ENCODE assay signal across 32 cellular contexts in the genomic region with DNA sequence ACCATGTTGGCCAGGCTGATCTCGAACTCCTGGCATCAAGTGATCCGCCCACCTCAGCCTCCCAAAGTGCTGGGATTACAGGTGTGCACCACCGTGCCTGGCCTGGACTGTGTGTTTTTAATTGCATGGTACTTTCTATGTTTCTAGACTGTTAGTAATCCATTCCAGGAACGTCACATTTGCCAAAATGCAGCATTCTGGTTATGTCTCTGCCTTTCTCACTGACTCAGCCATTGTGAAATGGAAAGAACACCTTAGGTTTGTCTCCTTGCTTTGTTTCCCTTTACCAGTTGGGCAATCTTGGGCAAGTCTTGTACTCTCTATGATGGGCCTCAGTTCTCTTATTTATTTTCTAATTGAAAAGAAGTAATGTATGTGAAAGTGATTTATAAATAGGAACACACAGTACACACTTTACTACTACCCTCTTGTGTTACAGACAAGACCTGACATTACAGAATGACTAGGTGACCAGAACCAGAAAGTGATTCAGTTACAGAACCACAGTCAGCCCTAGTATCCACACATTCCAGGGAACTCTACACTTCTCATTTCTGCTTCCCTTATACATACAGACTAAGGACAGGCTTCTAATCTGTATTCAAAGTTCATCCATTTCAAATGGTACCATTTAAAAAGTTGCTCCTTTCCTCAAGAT.
DNase-seq lines count a peak whose midpoint lies in the region; TF ChIP-seq lines count a peak whose summit lies in the region.
"Had no signal": no experiment of that assay in that cellular context is flagged by ENCODE, and none has a peak within 500 bp of the region (broad histone marks: within the 10 kb centered on the region; RNA-seq: fewer than 3 reads in every experiment).

No MANE protein-coding gene starts in this region.

- H3K4me1 Mint-ChIP-seq in activated CD4-positive, alpha-beta memory T cell treated with anti-CD3 and anti-CD28 coated beads for 36 hours (ENCODE audit: low read depth), result peaks cover 18% of the 10 kb centered on the region
- peaks cover 19% of the 10 kb centered on the region for H3K4me1 Mint-ChIP-seq in activated CD4-positive, alpha-beta memory T cell treated with anti-CD3 and anti-CD28 coated beads, Interleukin-2, amount 10 ng/mL, durations not matched to agents 7 days and 5 days

- H3K23ac ChIP-seq in mesendoderm (ENCODE audit: low read length), result no peak overlapping the region

- peak overlapping the region; percentile 2 for H3K27ac ChIP-seq in HUES48 (ENCODE audit: low read depth, low read length)
- H3K27ac ChIP-seq in mammary epithelial cell (ENCODE audit: insufficient read depth, low read depth, low read length), result no peak overlapping the region
- no peak overlapping the region for H3K27ac ChIP-seq in mesendoderm (ENCODE audit: low read depth, low read length)
- no peak overlapping the region for H3K27ac ChIP-seq in WERI-Rb-1
- H3K27ac ChIP-seq: A549, coronary artery, prostate gland, thyroid gland, vagina had no signal

- H3K9me3 ChIP-seq in HUES48 (ENCODE audit: control insufficient read depth, insufficient read depth, low read length), result no peaks in the 10 kb centered on the region
- H3K9me3 ChIP-seq in mammary epithelial cell (replicated peaks; ENCODE audit: insufficient read depth, low read length), result no peaks in the 10 kb centered on the region
- no peaks in the 10 kb centered on the region for H3K9me3 ChIP-seq in WERI-Rb-1 (ENCODE audit: severe bottlenecking)
- H3K9me3 ChIP-seq: A549, prostate gland, thyroid gland, vagina had no signal

- no peak overlapping the region for H3K9ac ChIP-seq in HUES48 (ENCODE audit: low read depth, low read length)
- H3K9ac ChIP-seq in mammary epithelial cell (ENCODE audit: insufficient read depth, low read length), result no peak overlapping the region
- H3K9ac ChIP-seq in mesendoderm (ENCODE audit: low read length), result no peak overlapping the region

- DNase-seq in activated CD4-positive, alpha-beta memory T cell treated with anti-CD3 and anti-CD28 coated beads for 36 hours, result peak; percentile 41
- no peak for DNase-seq in activated CD4-positive, alpha-beta memory T cell treated with anti-CD3 and anti-CD28 coated beads, Interleukin-2, amount 10 ng/mL, durations not matched to agents 7 days and 5 days
- DNase-seq in mammary epithelial cell (peak; percentile 52), mesendoderm (no peak), NCI-H1092 (lab: John Stamatoyannopoulos, UW) (no peak), WERI-Rb-1 (no peak), NCI-H146 treated with DMSO at 0.1 percent for 48 hours (lab: John Stamatoyannopoulos, UW; ENCODE audit: unreplicated experiment) (no peak)
- DNase-seq: activated CD4-positive, alpha-beta T cell treated with anti-CD3 and anti-CD28 coated beads, Interleukin-2, amount 10 ng/mL, durations not matched to agents 7 days and 5 days; activated CD8-positive, alpha-beta memory T cell treated with anti-CD3 and anti-CD28 coated beads, Interleukin-2, amount 10 ng/mL, durations not matched to agents 7 days and 5 days; caudate nucleus; CD8-positive, alpha-beta T cell; effector memory CD4-positive, alpha-beta T cell; erythroblast; HCEC 1CT; head of caudate nucleus; KBM-7; midbrain; naive B cell; NCI-H1436; NCI-H2081 treated with DMSO at 0.1 percent for 48 hours; NCI-H226; NCI-H526 treated with DMSO at 0.1 percent for 48 hours; occipital lobe; SHP77 treated with DMSO at 0.1 percent for 48 hours; stimulated activated CD8-positive, alpha-beta memory T cell treated with anti-CD3 and anti-CD28 coated beads, Interleukin-4, amount 100 ng/mL, for 48 hours; thyroid gland had no signal

- H4K8ac ChIP-seq in mesendoderm (ENCODE audit: low read depth, low read length), result no peak overlapping the region

- H3K4me3 ChIP-seq in HUES48 (ENCODE audit: low read depth, low read length), result no peak overlapping the region
- no peak overlapping the region for H3K4me3 ChIP-seq in mammary epithelial cell (replicated peaks in 1 of 3; ENCODE audit: insufficient read depth in 1 of 3, low read depth in 2 of 3, low read length in 3 of 3)
- no peak overlapping the region for H3K4me3 ChIP-seq in mesendoderm (ENCODE audit: low read length)
- H3K4me3 ChIP-seq in WERI-Rb-1 (ENCODE audit: low read depth, low read length), result no peak overlapping the region
- H3K4me3 ChIP-seq: A549, coronary artery, prostate gland, thyroid gland, vagina had no signal

- intact Hi-C loops in activated CD4-positive, alpha-beta memory T cell treated with anti-CD3 and anti-CD28 coated beads for 36 hours (cut with micrococcal nuclease), result loop anchor here (10.0 kb wide), 1 partner anchor 398 kb away; the partner anchor contains the start of gene RAB33B
- intact Hi-C loops in mammary epithelial cell (cut with micrococcal nuclease), result no loop called here

- 79% methylated on average over 4 of the region's 4 CpGs for WGBS in mammary epithelial cell (ENCODE audit: low coverage, missing lambda C conversion rate)
- WGBS in mesendoderm (ENCODE audit: extremely low coverage, insufficient coverage, low lambda C conversion rate), result no CpG with 5 or more reads among the region's 4 CpGs

- no peak overlapping the region for H4K5ac ChIP-seq in mesendoderm (ENCODE audit: low read length)

- no peak overlapping the region for H2BK120ac ChIP-seq in mesendoderm (ENCODE audit: low read depth, low read length)

- dilution Hi-C loops in mammary epithelial cell (cut with HindIII; ENCODE audit: low sequenced_read_pairs), result no loop called here

- H3K18ac ChIP-seq in mesendoderm (ENCODE audit: low read length), result peak overlapping the region; percentile 91

- no peak overlapping the region for H3K4me2 ChIP-seq in mammary epithelial cell (ENCODE audit: insufficient read depth, low read depth, low read length)
- H3K4me2 ChIP-seq in mesendoderm (ENCODE audit: low read length), result no peak overlapping the region
- H3K4me2 ChIP-seq: A549 had no signal

- no peaks in the 10 kb centered on the region for H3K27me3 ChIP-seq in HUES48 (ENCODE audit: control insufficient read depth, insufficient read depth, low read length)
- no peaks in the 10 kb centered on the region for H3K27me3 ChIP-seq in mammary epithelial cell (ENCODE audit: insufficient read depth, low read length)
- no peaks in the 10 kb centered on the region for H3K27me3 ChIP-seq in mesendoderm (ENCODE audit: insufficient read depth, low read length, poor library complexity)
- no peaks in the 10 kb centered on the region for H3K27me3 ChIP-seq in WERI-Rb-1 (ENCODE audit: insufficient read depth, low read depth, severe bottlenecking)
- H3K27me3 ChIP-seq: thyroid gland, vagina had no signal

- BruUV-seq in mammary epithelial cell (replicated peaks; lab: Mats Ljungman, UMichigan), result no TSS peak

- no peak overlapping the region for H3K4me3 Mint-ChIP-seq in activated CD4-positive, alpha-beta memory T cell treated with anti-CD3 and anti-CD28 coated beads for 36 hours
- no peak overlapping the region for H3K4me3 Mint-ChIP-seq in activated CD4-positive, alpha-beta memory T cell treated with anti-CD3 and anti-CD28 coated beads, Interleukin-2, amount 10 ng/mL, durations not matched to agents 7 days and 5 days
- H3K4me3 Mint-ChIP-seq: activated CD4-positive, alpha-beta T cell treated with anti-CD3 and anti-CD28 coated beads, Interleukin-2, amount 10 ng/mL, durations not matched to agents 7 days and 5 days; activated CD8-positive, alpha-beta memory T cell treated with anti-CD3 and anti-CD28 coated beads, Interleukin-2, amount 10 ng/mL, durations not matched to agents 7 days and 5 days; CD8-positive, alpha-beta T cell; naive B cell; T-helper 2 cell treated with Interferon-gamma antibody and Interleukin-4, amounts not matched to agents 5 μg/mL and 100 μg/mL, for 36 hours had no signal

- peaks cover 26% of the 10 kb centered on the region for H3K27me3 Mint-ChIP-seq in activated CD4-positive, alpha-beta memory T cell treated with anti-CD3 and anti-CD28 coated beads for 36 hours
- H3K27me3 Mint-ChIP-seq in activated CD4-positive, alpha-beta memory T cell treated with anti-CD3 and anti-CD28 coated beads, Interleukin-2, amount 10 ng/mL, durations not matched to agents 7 days and 5 days, result peaks cover 19% of the 10 kb centered on the region
- H3K27me3 Mint-ChIP-seq: naive B cell had no signal

- H2AFZ ChIP-seq in mammary epithelial cell (ENCODE audit: low read depth, low read length), result no peak overlapping the region

- POLR2A ChIA-PET in activated CD4-positive, alpha-beta memory T cell treated with anti-CD3 and anti-CD28 coated beads for 36 hours (lab: Charles Lee), result no interaction called here
- POLR2A ChIA-PET in activated CD4-positive, alpha-beta memory T cell treated with anti-CD3 and anti-CD28 coated beads, Interleukin-2, amount 10 ng/mL, durations not matched to agents 7 days and 5 days (lab: Charles Lee), result no interaction called here

- H3K9me3 Mint-ChIP-seq in activated CD4-positive, alpha-beta memory T cell treated with anti-CD3 and anti-CD28 coated beads for 36 hours, result no peaks in the 10 kb centered on the region
- H3K9me3 Mint-ChIP-seq in activated CD4-positive, alpha-beta memory T cell treated with anti-CD3 and anti-CD28 coated beads, Interleukin-2, amount 10 ng/mL, durations not matched to agents 7 days and 5 days, result no peaks in the 10 kb centered on the region
- H3K9me3 Mint-ChIP-seq: CD8-positive, alpha-beta T cell; naive B cell; T-helper 2 cell treated with Interferon-gamma antibody and Interleukin-4, amounts not matched to agents 5 μg/mL and 100 μg/mL, for 36 hours had no signal

- no peak overlapping the region for H3K4ac ChIP-seq in mesendoderm (ENCODE audit: low read depth, low read length)

- H2BK5ac ChIP-seq in mesendoderm (ENCODE audit: low read length), result no peak overlapping the region

- H2BK15ac ChIP-seq in mesendoderm (replicated peaks; ENCODE audit: low read depth), result peak overlapping the region; percentile 11

- TF ChIP-seq CTCF in mammary epithelial cell (conservative IDR thresholded peaks at IDR 0.05 in 1 of 2, IDR thresholded peaks at IDR 0.05 in 1 of 2; ENCODE audit: extremely low read depth in 1 of 2, insufficient read depth in 1 of 2, low read depth in 1 of 2, low read length in 2 of 2) (no peak), WERI-Rb-1 (IDR thresholded peaks at IDR 0.05; ENCODE audit: low read depth, low read length) (no peak)

- H3K79me2 ChIP-seq in mammary epithelial cell (ENCODE audit: insufficient read depth, low read length) (no peaks in the 10 kb centered on the region), mesendoderm (ENCODE audit: control insufficient read depth, insufficient read depth, low read length) (no peaks in the 10 kb centered on the region)

- H3K4me1 ChIP-seq in HUES48 (ENCODE audit: control insufficient read depth, insufficient read depth, low read length), result peaks cover 73% of the 10 kb centered on the region
- H3K4me1 ChIP-seq in mammary epithelial cell (ENCODE audit: insufficient read depth, low read length), result no peaks in the 10 kb centered on the region
- peaks cover 14% of the 10 kb centered on the region for H3K4me1 ChIP-seq in mesendoderm (ENCODE audit: control insufficient read depth, low read depth, low read length)
- H3K4me1 ChIP-seq: thyroid gland had no signal

- no peaks in the 10 kb centered on the region for H3K36me3 Mint-ChIP-seq in activated CD4-positive, alpha-beta memory T cell treated with anti-CD3 and anti-CD28 coated beads for 36 hours
- H3K36me3 Mint-ChIP-seq in activated CD4-positive, alpha-beta memory T cell treated with anti-CD3 and anti-CD28 coated beads, Interleukin-2, amount 10 ng/mL, durations not matched to agents 7 days and 5 days (ENCODE audit: low read depth), result no peaks in the 10 kb centered on the region
- H3K36me3 Mint-ChIP-seq: activated CD8-positive, alpha-beta memory T cell treated with anti-CD3 and anti-CD28 coated beads, Interleukin-2, amount 10 ng/mL, durations not matched to agents 7 days and 5 days; CD8-positive, alpha-beta T cell had no signal

- in situ Hi-C loops in mammary epithelial cell (cut with MboI; ENCODE audit: low sequenced_read_pairs in 2 of 2), result no loop called here

- no peaks in the 10 kb centered on the region for H3K79me1 ChIP-seq in mesendoderm (ENCODE audit: low read length)

- no peaks in the 10 kb centered on the region for H3K36me3 ChIP-seq in HUES48 (ENCODE audit: control insufficient read depth, insufficient read depth, low read length)
- H3K36me3 ChIP-seq in mammary epithelial cell (ENCODE audit: insufficient read depth, low read length), result no peaks in the 10 kb centered on the region
- no peaks in the 10 kb centered on the region for H3K36me3 ChIP-seq in mesendoderm (ENCODE audit: control insufficient read depth, insufficient read depth, low read length)
- H3K36me3 ChIP-seq in WERI-Rb-1, result no peaks in the 10 kb centered on the region
- H3K36me3 ChIP-seq: prostate gland, thyroid gland, vagina had no signal

- H3K56ac ChIP-seq in mesendoderm (ENCODE audit: low read length), result no peak overlapping the region

- no peaks in the 10 kb centered on the region for H4K20me1 ChIP-seq in mammary epithelial cell (ENCODE audit: insufficient read depth, low read length)

- no peak overlapping the region for H3K27ac Mint-ChIP-seq in activated CD4-positive, alpha-beta memory T cell treated with anti-CD3 and anti-CD28 coated beads for 36 hours
- H3K27ac Mint-ChIP-seq in activated CD4-positive, alpha-beta memory T cell treated with anti-CD3 and anti-CD28 coated beads, Interleukin-2, amount 10 ng/mL, durations not matched to agents 7 days and 5 days, result no peak overlapping the region
- H3K27ac Mint-ChIP-seq: activated CD4-positive, alpha-beta T cell treated with anti-CD3 and anti-CD28 coated beads, Interleukin-2, amount 10 ng/mL, durations not matched to agents 7 days and 5 days; activated CD8-positive, alpha-beta memory T cell treated with anti-CD3 and anti-CD28 coated beads, Interleukin-2, amount 10 ng/mL, durations not matched to agents 7 days and 5 days; CD8-positive, alpha-beta T cell; T-helper 2 cell treated with Interferon-gamma antibody and Interleukin-4, amounts not matched to agents 5 μg/mL and 100 μg/mL, for 36 hours had no signal

- CTCF ChIA-PET in activated CD4-positive, alpha-beta memory T cell treated with anti-CD3 and anti-CD28 coated beads for 36 hours (lab: Charles Lee), result no interaction called here
- CTCF ChIA-PET in activated CD4-positive, alpha-beta memory T cell treated with anti-CD3 and anti-CD28 coated beads, Interleukin-2, amount 10 ng/mL, durations not matched to agents 7 days and 5 days (lab: Charles Lee), result no interaction called here
- CTCF ChIA-PET in mammary epithelial cell (lab: Charles Lee; ENCODE audit: low non-redundant PET), result no interaction called here

- H2AK5ac ChIP-seq in mesendoderm (ENCODE audit: low read length), result peak overlapping the region; percentile 11

Comparison
In these comparisons a context has a peak if more than half of its experiments do, and no peak if none do; other contexts are left out.
1. DNase-seq: peak in activated CD4-positive, alpha-beta memory T cell treated with anti-CD3 and anti-CD28 coated beads for 36 hours (single experiment) and mammary epithelial cell (single experiment); none in activated CD4-positive, alpha-beta memory T cell treated with anti-CD3 and anti-CD28 coated beads, Interleukin-2, amount 10 ng/mL, durations not matched to agents 7 days and 5 days (single experiment), mesendoderm (single experiment), NCI-H1092 (single experiment), WERI-Rb-1 (single experiment) and NCI-H146 treated with DMSO at 0.1 percent for 48 hours (single experiment).